8 cellular contexts compared by ENCODE assay signal in the genomic region with DNA sequence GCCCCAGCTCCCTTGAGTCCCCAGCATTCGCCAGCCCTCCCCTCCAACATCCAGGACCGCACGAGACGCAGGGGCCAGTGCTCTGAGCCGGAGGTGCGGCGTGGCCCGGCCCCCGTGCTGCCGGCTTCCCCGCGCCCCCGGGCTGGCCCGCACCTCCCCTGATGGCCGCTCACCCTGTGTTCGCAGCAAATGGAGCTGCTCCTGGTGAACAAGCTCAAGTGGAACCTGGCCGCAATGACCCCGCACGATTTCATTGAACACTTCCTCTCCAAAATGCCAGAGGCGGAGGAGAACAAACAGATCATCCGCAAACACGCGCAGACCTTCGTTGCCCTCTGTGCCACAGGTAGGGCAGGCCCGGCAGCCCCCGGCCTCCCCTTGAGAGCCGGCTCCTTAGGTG. TPM values are rescaled to one million over a fixed set of nuclear protein-coding genes. Genes with fewer than 3 reads are reported as not detected.
A peak's percentile ranks its signal among the peaks of the same experiment; 100 is the strongest.
DNase-seq lines count a peak whose midpoint lies in the region; ATAC-seq, FAIRE-seq and TF ChIP-seq lines count a peak whose summit lies in the region.

No MANE protein-coding gene starts in this region.

- CTCF ChIA-PET in GM12878 (lab: Yijun Ruan, JAX), result interaction anchor here (0.6 to 4.4 kb wide), 9 partner anchors 27 to 542 kb away, joined by 3 to 37 read pairs (median 3); a partner anchor contains a TSS

- no peak for TF ChIP-seq RAD21 in GM12878 (IDR thresholded peaks at IDR 0.05; ENCODE audit: insufficient read depth, low read depth, low read length)

- no peak for FAIRE-seq in GM12878 (lab: Jason Lieb, UNC)

- H4K20me1 ChIP-seq in GM12878 (ENCODE audit: control insufficient read depth, insufficient read depth), result no peaks in the 10 kb centered on the region

- H3K79me2 ChIP-seq in GM12878 (ENCODE audit: control insufficient read depth, insufficient read depth, low read length), result no peaks in the 10 kb centered on the region

- H3K27ac ChIP-seq in GM12878 (ENCODE audit: control insufficient read depth, insufficient read depth) (no peak overlapping the region), lung (ENCODE audit: low read depth in 1 of 2, low read length in 1 of 2) (peak overlapping the region; percentile 0 to 14), upper lobe of right lung (no peak overlapping the region)

- no peak overlapping the region for H3K9ac ChIP-seq in GM12878 (ENCODE audit: control insufficient read depth, insufficient read depth, low read length)

- TF ChIP-seq CTCF in GM12878 (IDR thresholded peaks at IDR 0.05 in 2 of 3, conservative IDR thresholded peaks at IDR 0.05 in 1 of 3; ENCODE audit: control insufficient read depth in 2 of 3, extremely low read depth in 1 of 3, insufficient read depth in 1 of 3, low read depth in 3 of 3, low read length in 3 of 3), result no peak
- no peak for TF ChIP-seq CTCF in lung (IDR thresholded peaks at IDR 0.05; ENCODE audit: control extremely low read depth, extremely low read depth)
- TF ChIP-seq CTCF in upper lobe of right lung (IDR thresholded peaks at IDR 0.05), result no peak

- TF ChIP-seq EP300 in GM12878 (IDR thresholded peaks at IDR 0.05; ENCODE audit: borderline replicate concordance in 1 of 2, control insufficient read depth in 1 of 2, low read depth in 2 of 2, low read length in 2 of 2), result no peak

- intact Hi-C loops in left ventricle myocardium superior (cut with micrococcal nuclease) (loop anchor here (10.0 kb wide), 1 partner anchor 539 kb away; no protein-coding TSS in a partner anchor), Right ventricle myocardium superior (cut with DNase I) (loop anchor here (2.0 kb wide), 2 partner anchors 347 to 543 kb away; no protein-coding TSS in a partner anchor), GM12878 (cut with micrococcal nuclease; ENCODE audit: unreplicated experiment) (loop anchor here (1.0 to 5.0 kb wide), 3 partner anchors 351 to 542 kb away; no protein-coding TSS in a partner anchor), upper lobe of right lung (cut with DNase I) (loop anchor here (5.0 kb wide), 1 partner anchor 346 kb away; no protein-coding TSS in a partner anchor)

- in situ Hi-C loops in GM12878 (cut with MboI), result loop anchor here (5.0 kb wide), 1 partner anchor 351 kb away; a partner anchor contains a TSS
- in situ Hi-C loops in G401 (cut with HindIII; ENCODE audit: low sequenced_read_pairs), result no loop called here

- DNase-seq in left ventricle myocardium superior (no peak), Right ventricle myocardium superior (no peak), GM12878 (ENCODE audit: low read depth, low spot score) (no peak), lung (ENCODE audit: low spot score) (no peak), upper lobe of right lung (no peak), NCI-H1436 (lab: John Stamatoyannopoulos, UW) (no peak), G401 (ENCODE audit: low spot score) (no peak)
- DNase-seq in stimulated activated CD4-positive, alpha-beta T cell treated with anti-CD3 and anti-CD28 coated beads, Interleukin-1b, Interleukin-23, amount 100 ng/mL, for 48 hours, result no peak

- no peaks in the 10 kb centered on the region for H3K36me3 ChIP-seq in GM12878 (ENCODE audit: control insufficient read depth in 2 of 2, insufficient read depth in 2 of 2, low read length in 1 of 2)
- peaks cover 0 to 21% of the 10 kb centered on the region in 2 donors for H3K36me3 ChIP-seq in lung (ENCODE audit: control insufficient read depth in 2 of 2, insufficient read depth in 2 of 2, low read length in 2 of 2)
- peaks cover 22% of the 10 kb centered on the region for H3K36me3 ChIP-seq in upper lobe of right lung

- RAD21 ChIA-PET in GM12878 (lab: Charles Lee; ENCODE audit: unreplicated experiment), result interaction anchor here (1.0 to 2.9 kb wide), 9 partner anchors 346 to 588 kb away, joined by 3 to 25 read pairs (median 8); a partner anchor contains a TSS

- ATAC-seq in left ventricle myocardium superior, result peak; percentile 0
- no peak for ATAC-seq in Right ventricle myocardium superior (ENCODE audit: poor library complexity)
- no peak for ATAC-seq in GM12878
- ATAC-seq in lung (ENCODE audit: insufficient read depth, low FRiP score), result no peak
- no peak for ATAC-seq in upper lobe of right lung

- H3K9me3 ChIP-seq in GM12878 (replicated peaks; ENCODE audit: control insufficient read depth, insufficient read depth, low read length), result no peaks in the 10 kb centered on the region
- H3K9me3 ChIP-seq in lung (ENCODE audit: control insufficient read depth in 2 of 2, insufficient read depth in 1 of 2, low read length in 1 of 2), result no peaks in the 10 kb centered on the region
- no peaks in the 10 kb centered on the region for H3K9me3 ChIP-seq in upper lobe of right lung

- peaks cover 7% of the 10 kb centered on the region for H3K4me1 ChIP-seq in GM12878 (ENCODE audit: control insufficient read depth, insufficient read depth, low read length)
- peaks cover 0 to 10% of the 10 kb centered on the region in 2 donors for H3K4me1 ChIP-seq in lung (ENCODE audit: control insufficient read depth in 2 of 2, insufficient read depth in 2 of 2, low read length in 2 of 2)
- H3K4me1 ChIP-seq in upper lobe of right lung, result peaks cover 32% of the 10 kb centered on the region

- BruUV-seq in GM12878 (replicated peaks; lab: Mats Ljungman, UMichigan), result no TSS peak

- peak overlapping the region; percentile 41; the same call in 1 of the 2 replicates for H3K4me3 ChIP-seq in GM12878
- peak overlapping the region; percentile 7 for H3K4me3 ChIP-seq in lung
- peak overlapping the region; percentile 75 for H3K4me3 ChIP-seq in upper lobe of right lung

- no peak overlapping the region for H2AFZ ChIP-seq in GM12878 (ENCODE audit: control insufficient read depth, low read depth, low read length)

- no peak overlapping the region for H3K4me2 ChIP-seq in GM12878 (ENCODE audit: control insufficient read depth, insufficient read depth)

- SMC1A ChIA-PET in GM12878 (lab: Charles Lee; ENCODE audit: uncharacterized antibody, unreplicated experiment), result interaction anchor here (1.1 to 3.3 kb wide), 5 partner anchors 27 to 542 kb away, joined by 4 to 10 read pairs (median 5); a partner anchor contains a TSS

- POLR2A ChIA-PET in GM12878 (lab: Charles Lee), result no interaction called here

- WGBS in GM12878 (ENCODE audit: insufficient coverage, insufficient replicate concordance, low lambda C conversion rate, missing lambda C conversion rate), result 78% methylated on average over 14 of the region's 27 CpGs
- WGBS in lung, 2 donors, result 46 to 69% methylated on average over 27 of the region's 27 CpGs

- H3K27me3 ChIP-seq in GM12878 (replicated peaks in 1 of 2; ENCODE audit: control insufficient read depth in 2 of 2, insufficient read depth in 2 of 2, low read length in 1 of 2) (peaks cover 7 to 20% of the 10 kb centered on the region in 2 experiments), lung (ENCODE audit: control insufficient read depth, insufficient read depth) (no peaks in the 10 kb centered on the region), upper lobe of right lung (peaks cover 6% of the 10 kb centered on the region)

- TF ChIP-seq POLR2A in GM12878 (IDR thresholded peaks at IDR 0.05; ENCODE audit: low read depth, low read length), result no peak

TF ChIP-seq in GM12878, 131 proteins besides CTCF, POLR2A, EP300 and RAD21:
- TF ChIP-seq SMAD5 (IDR thresholded peaks at IDR 0.05; ENCODE audit: low read depth) (no peak), FOS (IDR thresholded peaks at IDR 0.05; ENCODE audit: borderline replicate concordance, extremely low read depth, insufficient read length) (no peak)

RNA-seq across cellular contexts. Expression of a gene that starts 2.7 kb away (rescaled TPM):
- 162 TPM for total RNA-seq in left ventricle myocardium superior
- total RNA-seq in Right ventricle myocardium superior, result 136 TPM
- total RNA-seq in GM12878 (2013; cell fraction: nucleolus; rRNA removed), result 22.7 and 23.4 TPM in 2 replicates
- 0.23 and 0.54 TPM in 2 replicates for total RNA-seq in GM12878 (2014; rRNA removed)
- 0.09 and 0.28 TPM in 2 replicates for total RNA-seq in GM12878 (2014; rRNA removed; fragmentation: Illumina TruSeq; extraction: Trizol)
- 1.5 and 2.6 TPM in 2 replicates for total RNA-seq in GM12878 (2021)
- 0.70 TPM for polyA plus RNA-seq in GM12878 (2011; ENCODE audit: low read depth)
- polyA plus RNA-seq in GM12878 (2011; rRNA removed), result 3.8 and 6.6 TPM in 2 replicates
- polyA plus RNA-seq in GM12878 (2011; cell fraction: cytosol; rRNA removed), result 8.8 and 8.9 TPM in 2 replicates
- polyA plus RNA-seq in GM12878 (2011; cell fraction: nucleus; rRNA removed), result 11.2 and 12.7 TPM in 2 replicates
- 1.1 and 1.8 TPM in 2 replicates for polyA plus RNA-seq in GM12878 (2012)
- 0.03 and 0.43 TPM in 2 replicates for polyA plus RNA-seq in GM12878 (2014; fragmentation: Illumina TruSeq; extraction: Trizol)
- not detected for polyA plus RNA-seq in GM12878 (2014; fragmentation: Nextera tagmentation; extraction: Ambion mirVana)
- 0.09 and 0.17 TPM in 2 replicates for polyA plus RNA-seq in GM12878 (2014; rRNA removed)
- polyA plus RNA-seq in GM12878 (2016; fragmentation: Nextera tagmentation; extraction: Ambion mirVana), result 1 to 10 TPM in 1 of 2 experiments, under 1 TPM in 1; 0.75 to 1.2 TPM
- polyA minus RNA-seq in GM12878 (2011; rRNA and poly(A)+ RNA removed), result 4.2 and 7.6 TPM in 2 replicates
- 6.3 and 7.5 TPM in 2 replicates for polyA minus RNA-seq in GM12878 (2011; cell fraction: cytosol; rRNA and poly(A)+ RNA removed)
- polyA minus RNA-seq in GM12878 (2011; cell fraction: nucleus; rRNA and poly(A)+ RNA removed), result 7.9 and 12.1 TPM in 2 replicates
- 100 to 1,000 TPM; 101 to 190 TPM for total RNA-seq in lung
- 10 to 100 TPM; 32.1 to 67.5 TPM for polyA plus RNA-seq in lung
- total RNA-seq in upper lobe of right lung, result 283 TPM
- 91.6 and 101 TPM in 2 replicates for total RNA-seq in G401 (2014; rRNA removed; shearing (Covaris generic))

RNA-seq across cellular contexts. Expression of a gene that starts 31.5 kb away (rescaled TPM):
- total RNA-seq in left ventricle myocardium superior (10.9 TPM), Right ventricle myocardium superior (7.3 TPM), GM12878 (2014; rRNA removed) (14.2 and 19.8 TPM in 2 replicates), GM12878 (2014; rRNA removed; fragmentation: Illumina TruSeq; extraction: Trizol) (12.4 and 12.5 TPM in 2 replicates), GM12878 (2021) (15.2 and 17.4 TPM in 2 replicates), lung (10 to 100 TPM; 12.4 to 25.9 TPM), upper lobe of right lung (25.7 TPM)
- total RNA-seq in GM12878 (2013; cell fraction: nucleolus; rRNA removed), result 89.6 and 94.0 TPM in 2 replicates
- 8.4 TPM for polyA plus RNA-seq in GM12878 (2011; ENCODE audit: low read depth)
- polyA plus RNA-seq in GM12878 (2011; rRNA removed) (15.6 and 16.8 TPM in 2 replicates), GM12878 (2014; fragmentation: Illumina TruSeq; extraction: Trizol) (14.7 and 23.4 TPM in 2 replicates), GM12878 (2014; fragmentation: Nextera tagmentation; extraction: Ambion mirVana) (1 to 10 TPM; 2.6 to 5.4 TPM), GM12878 (2014; rRNA removed) (25.8 and 27.5 TPM in 2 replicates), GM12878 (2016; fragmentation: Nextera tagmentation; extraction: Ambion mirVana) (10 to 100 TPM; 11.7 to 17.5 TPM), lung (10 to 100 TPM; 12.8 to 27.5 TPM)
- 19.8 and 21.4 TPM in 2 replicates for polyA plus RNA-seq in GM12878 (2011; cell fraction: cytosol; rRNA removed)
- polyA plus RNA-seq in GM12878 (2011; cell fraction: nucleus; rRNA removed), result 20.7 and 33.5 TPM in 2 replicates
- polyA plus RNA-seq in GM12878 (2012), result 10.4 and 12.6 TPM in 2 replicates
- 8.9 and 14.1 TPM in 2 replicates for polyA minus RNA-seq in GM12878 (2011; rRNA and poly(A)+ RNA removed)
- 4.8 and 7.8 TPM in 2 replicates for polyA minus RNA-seq in GM12878 (2011; cell fraction: cytosol; rRNA and poly(A)+ RNA removed)
- 13.3 and 25.9 TPM in 2 replicates for polyA minus RNA-seq in GM12878 (2011; cell fraction: nucleus; rRNA and poly(A)+ RNA removed)
- total RNA-seq in G401 (2014; rRNA removed; shearing (Covaris generic)), result 17.1 and 19.8 TPM in 2 replicates

Comparison
In these comparisons a context has a peak if more than half of its experiments do, and no peak if none do; other contexts are left out.
1. H3K27ac ChIP-seq: peak in lung (2 of 2); none in GM12878 (single experiment) and upper lobe of right lung (single experiment).
2. H3K4me3 ChIP-seq: peak in every context shown above with its lines; median percentile 75 in upper lobe of right lung; 41 in GM12878; 7 in lung.